In genomic region chr2:9266711-9267110, GRCh38 we compare ENCODE assay signal across 30 cellular contexts.
A peak's percentile ranks its signal among the peaks of the same experiment; 100 is the strongest.
DNase-seq lines count a peak whose midpoint lies in the region; ATAC-seq, FAIRE-seq and TF ChIP-seq lines count a peak whose summit lies in the region.
"Had no signal": no experiment of that assay in that cellular context is flagged by ENCODE, and none has a peak within 500 bp of the region (broad histone marks: within the 10 kb centered on the region; RNA-seq: fewer than 3 reads in every experiment).

No MANE protein-coding gene starts in this region.

- TF ChIP-seq POLR2A in GM12892 (IDR thresholded peaks at IDR 0.05; ENCODE audit: low read depth, low read length), result no peak

- peak overlapping the region; percentile 55 for H3K27ac ChIP-seq in RWPE1
- no peak overlapping the region for H3K27ac ChIP-seq in fibroblast of lung (ENCODE audit: insufficient read depth, low read length)
- H3K27ac ChIP-seq: SK-N-MC, spleen, testis had no signal

- H3K79me2 ChIP-seq in fibroblast of lung (ENCODE audit: control insufficient read depth, insufficient read depth, low read length), result peaks cover 41% of the 10 kb centered on the region

- no peaks in the 10 kb centered on the region for H3K36me3 ChIP-seq in fibroblast of lung (ENCODE audit: control insufficient read depth, insufficient read depth, low read length)
- H3K36me3 ChIP-seq: HAP-1, spleen, uterus had no signal

- no peaks in the 10 kb centered on the region for H3K27me3 ChIP-seq in fibroblast of lung (ENCODE audit: control insufficient read depth, insufficient read depth, low read length)
- H3K27me3 ChIP-seq: testis, uterus had no signal

- no peak for TF ChIP-seq CTCF in RWPE1 (conservative IDR thresholded peaks at IDR 0.05; ENCODE audit: low read depth)
- no peak for TF ChIP-seq CTCF in fibroblast of lung (conservative IDR thresholded peaks at IDR 0.05 in 1 of 2, IDR thresholded peaks at IDR 0.05 in 1 of 2; ENCODE audit: low read depth in 1 of 2, low read length in 2 of 2)

- H3K4me2 ChIP-seq in fibroblast of lung (ENCODE audit: extremely low read depth, insufficient read depth, low read length), result no peak overlapping the region

- no peak for FAIRE-seq in GM12892 (lab: Jason Lieb, UNC)
- FAIRE-seq: GM12891 had no signal

- DNase-seq in A172 (ENCODE audit: low spot score) (peak; percentile 41), EH (ENCODE audit: low read depth) (peak; percentile 32), RWPE1 (ENCODE audit: low spot score) (no peak), fibroblast of lung (ENCODE audit: low read depth in 2 of 2) (peak; percentile 38 to 83), GM12892 (ENCODE audit: insufficient read length) (no peak), SKM-1 treated with dmso at 0.1 percent for 144 hours (lab: John Stamatoyannopoulos, UW; ENCODE audit: unreplicated experiment) (no peak)
- DNase-seq: activated CD4-positive, alpha-beta T cell treated with anti-CD3 and anti-CD28 coated beads for 1 hour; activated CD8-positive, alpha-beta T cell treated with anti-CD3 and anti-CD28 coated beads for 36 hours; activated naive CD4-positive, alpha-beta T cell treated with anti-CD3 and anti-CD28 coated beads, Interleukin-2, amount 50 U/mL, for 16 hours; amniotic stem cell; caudate nucleus; cortex of kidney; DMS153; effector memory CD8-positive, alpha-beta T cell; mesendoderm; NCI-H1092; NCI-H1694; NCI-H446; NCI-H774; posterior cingulate gyrus; right cardiac atrium; spleen; stimulated activated CD4-positive, alpha-beta T cell treated with anti-CD3 and anti-CD28 coated beads, Interleukin-2, amount 100 ng/mL, for 24 hours; testis; uterus had no signal

- H3K4me1 ChIP-seq in fibroblast of lung (ENCODE audit: control insufficient read depth, extremely low read depth, insufficient read depth, low read length), result peaks cover 8% of the 10 kb centered on the region
- H3K4me1 ChIP-seq: HAP-1 had no signal

- POLR2A ChIA-PET in RWPE1 (lab: Yijun Ruan, JAX; ENCODE audit: low non-redundant PET), result no interaction called here

- H3K9me3 ChIP-seq in fibroblast of lung (ENCODE audit: control insufficient read depth, insufficient read depth, low read depth, low read length), result no peaks in the 10 kb centered on the region
- H3K9me3 ChIP-seq: HAP-1, spleen, testis, uterus had no signal

- no peak overlapping the region for H2AFZ ChIP-seq in fibroblast of lung (ENCODE audit: low read length)

- ATAC-seq in GM18909 (IDR thresholded peaks at IDR 0.05; ENCODE audit: poor library complexity, unreplicated experiment) (no peak), GM18861 (IDR thresholded peaks at IDR 0.05; ENCODE audit: unreplicated experiment) (no peak)
- ATAC-seq: activated CD8-positive, alpha-beta T cell treated with anti-CD3 and anti-CD28 coated beads for 36 hours; effector memory CD8-positive, alpha-beta T cell; right cardiac atrium had no signal

- no peaks in the 10 kb centered on the region for H4K20me1 ChIP-seq in fibroblast of lung (ENCODE audit: control insufficient read depth, extremely low read depth, insufficient read depth, low read length)

- H3K9ac ChIP-seq in fibroblast of lung (ENCODE audit: insufficient read depth, low read length), result no peak overlapping the region

- H3K4me3 ChIP-seq in fibroblast of lung (replicated peaks in 1 of 4; ENCODE audit: control extremely low read depth in 1 of 4, insufficient read depth in 1 of 4, low read depth in 3 of 4, low read length in 4 of 4), result no peak overlapping the region
- H3K4me3 ChIP-seq: HAP-1, SK-N-MC, spleen, testis, uterus had no signal

- CTCF ChIA-PET in RWPE1 (lab: Yijun Ruan, JAX), result interaction anchor here (0.5 kb wide), 1 partner anchor 79 kb away, joined by 3 read pairs; no protein-coding TSS in a partner anchor

Comparison
In these comparisons a context has a peak if more than half of its experiments do, and no peak if none do; other contexts are left out.
1. DNase-seq: peak in A172 (single experiment), EH (single experiment) and fibroblast of lung (2 of 2); none in RWPE1 (single experiment), GM12892 (single experiment) and SKM-1 treated with dmso at 0.1 percent for 144 hours (single experiment).